14 cellular contexts compared by ENCODE assay signal in genomic region chr4:476501-476900, GRCh38. TPM values are rescaled to one million over a fixed set of nuclear protein-coding genes. Genes with fewer than 3 reads are reported as not detected.
DNase-seq lines count a peak whose midpoint lies in the region; ATAC-seq, FAIRE-seq and TF ChIP-seq lines count a peak whose summit lies in the region.
"Had no signal": no experiment of that assay in that cellular context is flagged by ENCODE, and none has a peak within 500 bp of the region (broad histone marks: within the 10 kb centered on the region; RNA-seq: fewer than 3 reads in every experiment).

No MANE protein-coding gene starts in this region.

- FAIRE-seq in RCC 7860 (lab: Jason Lieb, UNC) (peak; percentile 66), small intestine (lab: Jason Lieb, UNC) (no peak)

- H3K4me3 ChIP-seq in fibroblast of pulmonary artery (replicated peaks; ENCODE audit: low read depth, low read length) = no peak overlapping the region
- no peak overlapping the region for H3K4me3 ChIP-seq in small intestine (ENCODE audit: low read depth in 1 of 2, low read length in 2 of 2)
- H3K4me3 ChIP-seq: esophagus muscularis mucosa, right atrium auricular region, stomach had no signal

- no peak for TF ChIP-seq CTCF in fibroblast of pulmonary artery (IDR thresholded peaks at IDR 0.05; ENCODE audit: low read length, missing control alignments)

- no peak overlapping the region for H3K27ac ChIP-seq in small intestine (ENCODE audit: low read depth in 1 of 2, low read length in 1 of 2)
- H3K27ac ChIP-seq: esophagus muscularis mucosa, right atrium auricular region, stomach had no signal

- H3K9me3 ChIP-seq in small intestine (ENCODE audit: control insufficient read depth, low read depth) = no peaks in the 10 kb centered on the region
- H3K9me3 ChIP-seq: esophagus muscularis mucosa, right atrium auricular region had no signal

- DNase-seq in AG08396 (ENCODE audit: low spot score) (peak; percentile 18), H4 (ENCODE audit: low spot score) (peak; percentile 39), RCC 7860 (ENCODE audit: low spot score) (peak; percentile 65), fibroblast of pulmonary artery (ENCODE audit: low read depth) (peak; percentile 15), small intestine (no peak), NCI-H1436 (lab: John Stamatoyannopoulos, UW) (no peak)
- DNase-seq: activated naive CD4-positive, alpha-beta T cell treated with Interleukin-2 at 50 U/mL for 16 hours; NCI-H1092 treated with DMSO at 0.1 percent for 48 hours; NCI-H69; stomach had no signal

- H3K4me1 ChIP-seq in small intestine (ENCODE audit: control insufficient read depth in 2 of 2, insufficient read depth in 1 of 2, low read depth in 1 of 2, low read length in 1 of 2) = peaks cover 0 to 3% of the 10 kb centered on the region in 2 donors

- no peaks in the 10 kb centered on the region for H3K36me3 ChIP-seq in small intestine (ENCODE audit: control insufficient read depth in 2 of 2, insufficient read depth in 2 of 2, low read length in 2 of 2)

- no peaks in the 10 kb centered on the region for H3K27me3 ChIP-seq in small intestine (ENCODE audit: control insufficient read depth in 2 of 2, insufficient read depth in 2 of 2, low read length in 2 of 2)
- H3K27me3 ChIP-seq: esophagus muscularis mucosa, right atrium auricular region, stomach had no signal

- ATAC-seq in GM18861 (IDR thresholded peaks at IDR 0.05; ENCODE audit: unreplicated experiment) (no peak), HG03342 (IDR thresholded peaks at IDR 0.05; ENCODE audit: unreplicated experiment) (no peak)

- WGBS in small intestine, 3 donors = 80 to 84% (median 82%) methylated on average over 2 of the region's 2 CpGs

RNA-seq across cellular contexts. Expression of gene ZNF721, which starts 22.5 kb away (rescaled TPM):
- 9.8 and 16.0 TPM in 2 replicates for total RNA-seq in H4 (2014; rRNA removed; shearing (Covaris generic))
- 1 to 10 TPM; 6.5 to 8.8 (median 8.5) TPM for polyA plus RNA-seq in small intestine

RNA-seq across cellular contexts. Expression of gene PIGG, which starts 22.5 kb away (rescaled TPM):
- 27.7 and 54.0 TPM in 2 replicates for total RNA-seq in H4 (2014; rRNA removed; shearing (Covaris generic))
- 10 to 100 TPM; 26.3 to 40.0 (median 38.2) TPM for polyA plus RNA-seq in small intestine

Comparison
In these comparisons a context has a peak if more than half of its experiments do, and no peak if none do; other contexts are left out.
1. DNase-seq: peak in AG08396 (single experiment), H4 (single experiment), RCC 7860 (single experiment) and fibroblast of pulmonary artery (single experiment); none in small intestine (single experiment) and NCI-H1436 (single experiment).